Comparison of ENCODE assay signal across 12 cellular contexts in the genomic region with DNA sequence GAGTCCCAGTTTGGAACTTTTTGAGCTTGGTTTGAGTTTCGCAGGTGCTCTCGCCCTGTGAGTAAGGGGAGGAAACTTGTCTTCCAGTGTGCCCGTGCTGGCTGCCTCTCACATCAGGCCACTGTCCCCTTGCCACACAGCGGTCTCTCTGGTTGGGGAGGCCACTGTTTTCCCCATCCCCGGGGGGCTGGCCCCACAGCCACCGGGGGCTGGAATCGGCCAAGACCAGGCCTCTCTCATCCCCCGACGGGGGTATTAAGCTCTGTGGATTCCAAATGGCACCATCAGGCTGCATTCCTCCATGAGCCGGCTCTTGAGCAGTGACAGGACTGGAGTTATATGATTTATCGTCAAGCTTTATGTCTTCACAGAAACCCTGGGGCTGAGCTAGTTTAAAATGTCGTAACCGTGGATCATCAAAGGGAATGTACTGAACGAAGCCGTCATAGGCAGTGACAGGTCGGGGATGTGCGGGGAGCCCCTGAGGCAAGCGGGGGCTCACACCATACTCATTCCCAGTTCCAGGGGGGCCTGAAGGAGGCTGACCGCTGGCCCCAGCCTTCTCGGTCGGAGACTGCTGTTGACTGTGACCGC. TPM values are rescaled to one million over a fixed set of nuclear protein-coding genes. Genes with fewer than 3 reads are reported as not detected.
DNase-seq lines count a peak whose midpoint lies in the region; ATAC-seq and TF ChIP-seq lines count a peak whose summit lies in the region.
"Had no signal": no experiment of that assay in that cellular context is flagged by ENCODE, and none has a peak within 500 bp of the region (broad histone marks: within the 10 kb centered on the region; RNA-seq: fewer than 3 reads in every experiment).

No MANE protein-coding gene starts in this region.

- no peaks in the 10 kb centered on the region for H3K9me3 ChIP-seq in ascending aorta
- no peaks in the 10 kb centered on the region for H3K9me3 ChIP-seq in lower lobe of right lung
- H3K9me3 ChIP-seq in thyroid gland, result no peaks in the 10 kb centered on the region
- no peaks in the 10 kb centered on the region for H3K9me3 ChIP-seq in colonic mucosa
- H3K9me3 ChIP-seq: prostate gland, tibial artery had no signal

- H3K4me3 ChIP-seq in ascending aorta (peak overlapping the region in 1 of 2 donors; percentile 20), lower lobe of right lung (no peak overlapping the region), thyroid gland (replicated peaks in 1 of 3) (no peak overlapping the region), colonic mucosa (no peak overlapping the region)
- H3K4me3 ChIP-seq: prostate gland, tibial artery had no signal

- 79 to 84% methylated on average over 21 to 22 of the region's 22 CpGs for WGBS in thyroid gland, 2 donors

- ATAC-seq in activated T-cell treated with anti-CD3 and anti-CD28 coated beads, Interleukin-2, amount 50 U/mL, for 4 hours, result no peak
- ATAC-seq in lower lobe of right lung, result no peak

- DNase-seq in activated T-cell treated with anti-CD3 and anti-CD28 coated beads, Interleukin-2, amount 50 U/mL, for 4 hours, result no peak
- no peak for DNase-seq in activated T-cell treated with anti-CD3 and anti-CD28 coated beads, Interleukin-2, amount 50 U/mL, for 48 hours
- DNase-seq in ascending aorta (ENCODE audit: low spot score in 2 of 2) (no peak), lower lobe of right lung (no peak), thyroid gland (no peak), progenitor cell of endocrine pancreas (ENCODE audit: low spot score, unreplicated experiment) (no peak), OCI-M2 (lab: John Stamatoyannopoulos, UW; ENCODE audit: unreplicated experiment) (no peak), colonic mucosa (no peak)
- DNase-seq: NCI-H1694 treated with DMSO at 0.1 percent for 48 hours; NK-92 treated with Interleukin-12 subunit alpha and Interleukin-12 subunit beta, amount 100 ng/mL, for 24 hours had no signal

- H3K9ac ChIP-seq in colonic mucosa (ENCODE audit: low read depth in 2 of 2, low read length in 2 of 2), result no peak overlapping the region

- peaks cover 39% of the 10 kb centered on the region for H3K4me1 Mint-ChIP-seq in activated T-cell treated with anti-CD3 and anti-CD28 coated beads, Interleukin-2, amount 50 U/mL, for 4 hours (ENCODE audit: low read depth)
- H3K4me1 Mint-ChIP-seq in progenitor cell of endocrine pancreas (ENCODE audit: low read depth), result peaks cover 5% of the 10 kb centered on the region

- H3K4me1 ChIP-seq in ascending aorta (peaks cover 11 to 38% of the 10 kb centered on the region in 2 donors), lower lobe of right lung (peaks cover 55% of the 10 kb centered on the region), thyroid gland (peaks cover 39 to 48% of the 10 kb centered on the region in 2 donors), colonic mucosa (no peaks in the 10 kb centered on the region)

- H3K36me3 Mint-ChIP-seq in activated T-cell treated with anti-CD3 and anti-CD28 coated beads, Interleukin-2, amount 50 U/mL, for 4 hours (ENCODE audit: insufficient read depth), result no peaks in the 10 kb centered on the region
- H3K36me3 Mint-ChIP-seq in progenitor cell of endocrine pancreas (ENCODE audit: insufficient read depth), result peaks cover 19% of the 10 kb centered on the region

- H3K36me3 ChIP-seq in ascending aorta, result peaks cover 0 to 12% of the 10 kb centered on the region in 2 donors
- peaks cover 20% of the 10 kb centered on the region for H3K36me3 ChIP-seq in lower lobe of right lung
- no peaks in the 10 kb centered on the region for H3K36me3 ChIP-seq in thyroid gland
- no peaks in the 10 kb centered on the region for H3K36me3 ChIP-seq in colonic mucosa
- H3K36me3 ChIP-seq: prostate gland, tibial artery had no signal

- no peaks in the 10 kb centered on the region for H3K27me3 ChIP-seq in ascending aorta
- peaks cover 3% of the 10 kb centered on the region for H3K27me3 ChIP-seq in lower lobe of right lung (ENCODE audit: low read depth)
- no peaks in the 10 kb centered on the region for H3K27me3 ChIP-seq in thyroid gland
- H3K27me3 ChIP-seq in colonic mucosa, result no peaks in the 10 kb centered on the region
- H3K27me3 ChIP-seq: tibial artery had no signal

- no peak for TF ChIP-seq POLR2A in thyroid gland (IDR thresholded peaks at IDR 0.05)

- TF ChIP-seq CTCF in ascending aorta (IDR thresholded peaks at IDR 0.05) (no peak), lower lobe of right lung (IDR thresholded peaks at IDR 0.05) (no peak), thyroid gland (IDR thresholded peaks at IDR 0.05) (no peak), progenitor cell of endocrine pancreas (IDR thresholded peaks at IDR 0.05; ENCODE audit: unreplicated experiment) (no peak), colonic mucosa (IDR thresholded peaks at IDR 0.05) (no peak)

- H3K4me3 Mint-ChIP-seq in activated T-cell treated with anti-CD3 and anti-CD28 coated beads, Interleukin-2, amount 50 U/mL, for 4 hours, result peak overlapping the region; percentile 75
- H3K4me3 Mint-ChIP-seq in progenitor cell of endocrine pancreas (ENCODE audit: low read depth), result no peak overlapping the region

- H3K27me3 Mint-ChIP-seq in activated T-cell treated with anti-CD3 and anti-CD28 coated beads, Interleukin-2, amount 50 U/mL, for 4 hours (ENCODE audit: low read depth), result peaks cover 56% of the 10 kb centered on the region
- H3K27me3 Mint-ChIP-seq in progenitor cell of endocrine pancreas, result peaks cover 10% of the 10 kb centered on the region

- peak overlapping the region; percentile 81 to 87 for H3K27ac ChIP-seq in ascending aorta
- peak overlapping the region; percentile 81 for H3K27ac ChIP-seq in lower lobe of right lung
- H3K27ac ChIP-seq in thyroid gland, result peak overlapping the region; percentile 84 to 94 (median 89)
- no peak overlapping the region for H3K27ac ChIP-seq in colonic mucosa

- H3K27ac Mint-ChIP-seq in progenitor cell of endocrine pancreas, result no peak overlapping the region

- H3K9me3 Mint-ChIP-seq in activated T-cell treated with anti-CD3 and anti-CD28 coated beads, Interleukin-2, amount 50 U/mL, for 4 hours, result no peaks in the 10 kb centered on the region
- no peaks in the 10 kb centered on the region for H3K9me3 Mint-ChIP-seq in progenitor cell of endocrine pancreas (ENCODE audit: low read depth)

- intact Hi-C loops in ascending aorta (cut with DNase I) (no loop called here), lower lobe of right lung (cut with DNase I) (no loop called here), thyroid gland (cut with DNase I) (loop anchor here (10.0 kb wide), 1 partner anchor 186 kb away; no protein-coding TSS in a partner anchor), colonic mucosa (cut with DNase I) (no loop called here)

RNA-seq across cellular contexts. Expression of a gene that starts 30.8 kb away (rescaled TPM):
- total RNA-seq in activated T-cell treated with anti-CD3 and anti-CD28 coated beads, Interleukin-2, amount 50 U/mL, for 4 hours, result under 1 TPM; 0.05 TPM
- total RNA-seq in ascending aorta (82.8 TPM), lower lobe of right lung (101 TPM), thyroid gland (10 to 100 TPM; 26.6 to 38.5 (median 28.1) TPM), progenitor cell of endocrine pancreas (13.4 and 15.8 TPM in 2 replicates), colonic mucosa (10 to 100 TPM in 1 of 2 donors, 1 to 10 TPM in 1; 1.8 to 23.5 TPM)
